ENCODE assay signal across 8 cellular contexts in genomic region chr17:2335726-2336214, GRCh38.
DNase-seq lines count a peak whose midpoint lies in the region; TF ChIP-seq lines count a peak whose summit lies in the region.

No MANE protein-coding gene starts in this region.

- peak overlapping the region; percentile 94 for H3K9ac ChIP-seq in OCI-LY1 (ENCODE audit: low read length)

- H3K79me2 ChIP-seq in OCI-LY1 (ENCODE audit: insufficient read depth, low read length): peaks cover 15% of the 10 kb centered on the region

- no peaks in the 10 kb centered on the region for H3K9me2 ChIP-seq in OCI-LY1 (ENCODE audit: low read depth, low read length)

- H4K20me1 ChIP-seq in OCI-LY1 (ENCODE audit: insufficient read depth, low read length): no peaks in the 10 kb centered on the region

- TF ChIP-seq CTCF in OCI-LY1 (IDR thresholded peaks at IDR 0.05; ENCODE audit: low read length) (no peak), nephron progenitor cell (IDR thresholded peaks at IDR 0.05) (no peak)

- H3K4me3 Mint-ChIP-seq in nephron progenitor cell: no peak overlapping the region

- no peaks in the 10 kb centered on the region for H3F3A ChIP-seq in OCI-LY1 (ENCODE audit: insufficient read depth, low read length)

- peaks cover 32% of the 10 kb centered on the region for H3K4me1 Mint-ChIP-seq in nephron progenitor cell

- no peaks in the 10 kb centered on the region for H3K27me3 ChIP-seq in OCI-LY1 (ENCODE audit: insufficient read depth, low read length)

- no peak for DNase-seq in epithelial cell of prostate (ENCODE audit: low read depth, low spot score)
- DNase-seq in nephron progenitor cell: peak; percentile 18
- DNase-seq in OCI-M2 (lab: John Stamatoyannopoulos, UW; ENCODE audit: unreplicated experiment): no peak
- no peak for DNase-seq in NCI-H1105 (lab: John Stamatoyannopoulos, UW)
- DNase-seq in NK-92 (lab: John Stamatoyannopoulos, UW; ENCODE audit: unreplicated experiment): no peak
- no peak for DNase-seq in retina

- H3K27ac Mint-ChIP-seq in nephron progenitor cell: peak overlapping the region; percentile 98

- H3K9me3 ChIP-seq in OCI-LY1 (ENCODE audit: low read length): no peaks in the 10 kb centered on the region

- H3K27me3 Mint-ChIP-seq in nephron progenitor cell (ENCODE audit: low read depth, poor library complexity): no peaks in the 10 kb centered on the region

- peaks cover 51% of the 10 kb centered on the region for H3K36me3 ChIP-seq in OCI-LY1 (ENCODE audit: insufficient read depth, low read length)

- H3K27ac ChIP-seq in OCI-LY1 (ENCODE audit: low read depth, low read length, poor library complexity, severe bottlenecking) (peak overlapping the region; percentile 83), epithelial cell of prostate (peak overlapping the region; percentile 68)

- peak overlapping the region; percentile 93 for H3K4me2 ChIP-seq in OCI-LY1 (ENCODE audit: low read length)

- H3K9me3 Mint-ChIP-seq in nephron progenitor cell: no peaks in the 10 kb centered on the region

- peak overlapping the region; percentile 93 for H3K4me3 ChIP-seq in GM08714 (ENCODE audit: low read length)
- H3K4me3 ChIP-seq in OCI-LY1 (ENCODE audit: low read depth, low read length, poor library complexity, severe bottlenecking): peak overlapping the region; percentile 91

- peaks cover 8% of the 10 kb centered on the region for H3K36me3 Mint-ChIP-seq in nephron progenitor cell (ENCODE audit: low read depth)

- H3K4me1 ChIP-seq in OCI-LY1 (ENCODE audit: insufficient read depth, low read length, severe bottlenecking): peaks cover 23% of the 10 kb centered on the region

- no peak overlapping the region for H2AFZ ChIP-seq in OCI-LY1 (ENCODE audit: low read length)
